Comparison of ENCODE assay signal across 11 cellular contexts in the genomic region with DNA sequence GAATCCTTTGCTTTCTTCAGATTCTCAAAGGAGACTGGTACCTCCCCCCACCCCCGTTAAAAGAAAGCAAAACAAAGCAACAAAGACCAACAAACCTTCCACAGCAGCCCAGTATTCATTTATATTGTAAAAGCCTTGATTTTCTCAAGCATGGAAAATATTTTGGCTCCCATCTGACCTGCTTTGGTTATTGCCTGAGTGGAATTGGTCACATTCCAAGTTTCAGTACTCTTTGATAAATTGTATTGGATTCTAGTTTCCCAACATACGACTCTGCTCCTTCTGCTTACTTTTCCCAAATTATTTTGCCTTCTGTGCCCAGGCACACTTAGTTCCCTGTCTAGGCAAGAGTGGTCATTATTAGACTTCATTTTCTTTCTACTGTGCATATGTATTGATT. TPM values are rescaled to one million over a fixed set of nuclear protein-coding genes. Genes with fewer than 3 reads are reported as not detected.
DNase-seq lines count a peak whose midpoint lies in the region; ATAC-seq, FAIRE-seq and TF ChIP-seq lines count a peak whose summit lies in the region.
"Had no signal": no experiment of that assay in that cellular context is flagged by ENCODE, and none has a peak within 500 bp of the region (broad histone marks: within the 10 kb centered on the region; RNA-seq: fewer than 3 reads in every experiment).

No MANE protein-coding gene starts in this region.

- no peaks in the 10 kb centered on the region for H3K9me3 ChIP-seq in mammary epithelial cell (replicated peaks; ENCODE audit: insufficient read depth, low read length)
- no peaks in the 10 kb centered on the region for H3K9me3 ChIP-seq in naive thymus-derived CD4-positive, alpha-beta T cell (ENCODE audit: control insufficient read depth in 2 of 3, low read length in 3 of 3)
- no peaks in the 10 kb centered on the region for H3K9me3 ChIP-seq in upper lobe of left lung
- H3K9me3 ChIP-seq: gastroesophageal sphincter had no signal

- intact Hi-C loops in mammary epithelial cell (cut with micrococcal nuclease), result loop anchor here (10.0 kb wide), 1 partner anchor 379 kb away; no protein-coding TSS in a partner anchor
- intact Hi-C loops in naive thymus-derived CD4-positive, alpha-beta T cell (cut with micrococcal nuclease), result loop anchor here in 1 of 2 donors (5.0 kb wide), 1 partner anchor 121 kb away; no protein-coding TSS in a partner anchor

- peaks cover 0 to 4% (median 0%) of the 10 kb centered on the region in 11 donors for H3K9me3 Mint-ChIP-seq in naive thymus-derived CD4-positive, alpha-beta T cell

- CTCF ChIA-PET in mammary epithelial cell (lab: Charles Lee; ENCODE audit: low non-redundant PET), result no interaction called here
- CTCF ChIA-PET in naive thymus-derived CD4-positive, alpha-beta T cell (lab: Charles Lee), result no interaction called here

- no peak overlapping the region for H3K9ac ChIP-seq in KMS-11
- peak overlapping the region; percentile 88 for H3K9ac ChIP-seq in mammary epithelial cell (ENCODE audit: insufficient read depth, low read length)

- TF ChIP-seq POLR2A in upper lobe of left lung (IDR thresholded peaks at IDR 0.05), result no peak

- TF ChIP-seq CTCF in AG10803 (conservative IDR thresholded peaks at IDR 0.05; ENCODE audit: low read length), result no peak
- TF ChIP-seq CTCF in KMS-11 (conservative IDR thresholded peaks at IDR 0.05; ENCODE audit: low read depth, low read length), result no peak
- TF ChIP-seq CTCF in mammary epithelial cell (conservative IDR thresholded peaks at IDR 0.05 in 1 of 2, IDR thresholded peaks at IDR 0.05 in 1 of 2; ENCODE audit: extremely low read depth in 1 of 2, insufficient read depth in 1 of 2, low read depth in 1 of 2, low read length in 2 of 2), result no peak
- TF ChIP-seq CTCF in upper lobe of left lung (IDR thresholded peaks at IDR 0.05), result no peak

- FAIRE-seq in GM19239 (lab: Jason Lieb, UNC), result no peak

- dilution Hi-C loops in mammary epithelial cell (cut with HindIII; ENCODE audit: low sequenced_read_pairs), result no loop called here

- DNase-seq in AG10803 (ENCODE audit: low read depth) (peak; percentile 45), mammary epithelial cell (no peak), upper lobe of left lung (no peak), DMS79 (lab: John Stamatoyannopoulos, UW) (no peak), GM19239 (ENCODE audit: insufficient read length, low spot score) (no peak)
- DNase-seq in naive thymus-derived CD4-positive, alpha-beta T cell, result no peak
- DNase-seq: NCI-H2081 had no signal

- no TSS peak for BruUV-seq in mammary epithelial cell (replicated peaks; lab: Mats Ljungman, UMichigan)

- H3K27ac Mint-ChIP-seq in naive thymus-derived CD4-positive, alpha-beta T cell, result peak overlapping the region in 6 of 9 donors; percentile 8 to 93 (median 58)

- H2AFZ ChIP-seq in KMS-11 (ENCODE audit: low read depth) (no peak overlapping the region), mammary epithelial cell (ENCODE audit: low read depth, low read length) (no peak overlapping the region)

- H3K36me3 Mint-ChIP-seq in naive thymus-derived CD4-positive, alpha-beta T cell, result peaks cover 0 to 10% (median 0%) of the 10 kb centered on the region in 5 donors

- no peaks in the 10 kb centered on the region for H3K27me3 ChIP-seq in KMS-11 (ENCODE audit: insufficient read depth, low read depth)
- no peaks in the 10 kb centered on the region for H3K27me3 ChIP-seq in mammary epithelial cell (ENCODE audit: insufficient read depth, low read length)
- H3K27me3 ChIP-seq in naive thymus-derived CD4-positive, alpha-beta T cell (ENCODE audit: control insufficient read depth in 2 of 2, insufficient read depth in 2 of 2, low read length in 2 of 2), result no peaks in the 10 kb centered on the region
- H3K27me3 ChIP-seq in upper lobe of left lung, result no peaks in the 10 kb centered on the region
- H3K27me3 ChIP-seq: gastroesophageal sphincter had no signal

- peaks cover 35 to 64% (median 56%) of the 10 kb centered on the region in 7 donors for H3K4me1 Mint-ChIP-seq in naive thymus-derived CD4-positive, alpha-beta T cell

- H3K4me1 ChIP-seq in KMS-11 (ENCODE audit: low read depth, poor library complexity, severe bottlenecking) (peaks cover 13% of the 10 kb centered on the region), mammary epithelial cell (ENCODE audit: insufficient read depth, low read length) (peaks cover 25% of the 10 kb centered on the region), upper lobe of left lung (peaks cover 21 to 51% (median 39%) of the 10 kb centered on the region in 4 donors)
- H3K4me1 ChIP-seq in naive thymus-derived CD4-positive, alpha-beta T cell (ENCODE audit: control insufficient read depth in 2 of 2, insufficient read depth in 2 of 2, low read length in 2 of 2), result peaks cover 25 to 27% of the 10 kb centered on the region in 2 donors

- H3K4me3 ChIP-seq in AG10803 (ENCODE audit: low read length) (peak overlapping the region; percentile 23; the same call in 1 of the 2 replicates), KMS-11 (IDR thresholded peaks at IDR 0.05; ENCODE audit: insufficient read depth, low read depth, low read length) (no peak overlapping the region), mammary epithelial cell (replicated peaks in 1 of 3; ENCODE audit: insufficient read depth in 1 of 3, low read depth in 2 of 3, low read length in 3 of 3) (peak overlapping the region; percentile 21 to 84 (median 76)), upper lobe of left lung (peak overlapping the region in 1 of 4 donors; percentile 96)
- H3K4me3 ChIP-seq in naive thymus-derived CD4-positive, alpha-beta T cell (ENCODE audit: low read length), result no peak overlapping the region

- 0% methylated on average over 2 of the region's 2 CpGs for WGBS in mammary epithelial cell (ENCODE audit: low coverage, missing lambda C conversion rate)
- 42 to 44% methylated on average over 2 of the region's 2 CpGs for WGBS in upper lobe of left lung, 2 donors

- in situ Hi-C loops in mammary epithelial cell (cut with MboI; ENCODE audit: low sequenced_read_pairs in 2 of 2), result no loop called here

- H3K4me3 Mint-ChIP-seq in naive thymus-derived CD4-positive, alpha-beta T cell, result peak overlapping the region; percentile 51 to 100 (median 96)

- H3K27ac ChIP-seq in KMS-11 (no peak overlapping the region), mammary epithelial cell (ENCODE audit: insufficient read depth, low read depth, low read length) (peak overlapping the region; percentile 45), upper lobe of left lung (no peak overlapping the region)
- peak overlapping the region; percentile 78 for H3K27ac ChIP-seq in naive thymus-derived CD4-positive, alpha-beta T cell (ENCODE audit: low read depth, low read length)

- H3K36me3 ChIP-seq in KMS-11 (ENCODE audit: insufficient read depth) (no peaks in the 10 kb centered on the region), mammary epithelial cell (ENCODE audit: insufficient read depth, low read length) (no peaks in the 10 kb centered on the region), upper lobe of left lung (no peaks in the 10 kb centered on the region)
- H3K36me3 ChIP-seq in naive thymus-derived CD4-positive, alpha-beta T cell (ENCODE audit: control insufficient read depth in 2 of 3, insufficient read depth in 3 of 3, low read length in 3 of 3), result no peaks in the 10 kb centered on the region
- H3K36me3 ChIP-seq: gastroesophageal sphincter had no signal

- POLR2A ChIA-PET in naive thymus-derived CD4-positive, alpha-beta T cell (lab: Charles Lee), result no interaction called here

- TF ChIP-seq EP300 in upper lobe of left lung (IDR thresholded peaks at IDR 0.05), result no peak

- H3K27me3 Mint-ChIP-seq in naive thymus-derived CD4-positive, alpha-beta T cell, result no peaks in the 10 kb centered on the region

- ATAC-seq in naive thymus-derived CD4-positive, alpha-beta T cell, result no peak
- ATAC-seq in HG03045 (IDR thresholded peaks at IDR 0.05; ENCODE audit: unreplicated experiment) (no peak), upper lobe of left lung (ENCODE audit: low FRiP score in 2 of 2) (no peak)
- ATAC-seq: gastroesophageal sphincter had no signal

- H4K20me1 ChIP-seq in KMS-11 (ENCODE audit: insufficient read depth) (no peaks in the 10 kb centered on the region), mammary epithelial cell (ENCODE audit: insufficient read depth, low read length) (no peaks in the 10 kb centered on the region)

- H3K4me2 ChIP-seq in KMS-11 (peak overlapping the region; percentile 87), mammary epithelial cell (ENCODE audit: insufficient read depth, low read depth, low read length) (peak overlapping the region; percentile 90)

- peaks cover 52% of the 10 kb centered on the region for H3K79me2 ChIP-seq in KMS-11 (ENCODE audit: insufficient read depth, low read depth)
- H3K79me2 ChIP-seq in mammary epithelial cell (ENCODE audit: insufficient read depth, low read length), result peaks cover 69% of the 10 kb centered on the region

RNA-seq across cellular contexts. Expression of a gene that starts 1.3 kb away (rescaled TPM):
- total RNA-seq in mammary epithelial cell, result under 1 TPM; 0.47 to 0.50 TPM
- polyA plus RNA-seq in mammary epithelial cell, result 0.42 TPM
- polyA minus RNA-seq in mammary epithelial cell, result 4.2 TPM
- under 1 TPM in 2 of 5 experiments, not detected in 3; 0.08 to 0.81 TPM for total RNA-seq in naive thymus-derived CD4-positive, alpha-beta T cell
- polyA plus RNA-seq in naive thymus-derived CD4-positive, alpha-beta T cell, result not detected
- under 1 TPM in 4 of 6 donors, not detected in 2; 0.15 to 0.33 (median 0.21) TPM for total RNA-seq in upper lobe of left lung
- total RNA-seq: gastroesophageal sphincter, pulmonary artery endothelial cell had no signal

RNA-seq across cellular contexts. Expression of a gene that starts 2.0 kb away (rescaled TPM):
- 10 to 100 TPM; 62.8 to 72.8 TPM for total RNA-seq in mammary epithelial cell
- 33.7 TPM for polyA plus RNA-seq in mammary epithelial cell
- 85.5 TPM for polyA minus RNA-seq in mammary epithelial cell
- 100 to 1,000 TPM in 2 of 5 experiments, 10 to 100 TPM in 3; 62.3 to 124 (median 83.0) TPM for total RNA-seq in naive thymus-derived CD4-positive, alpha-beta T cell
- polyA plus RNA-seq in naive thymus-derived CD4-positive, alpha-beta T cell, result 10 to 100 TPM; 37.8 to 51.1 TPM
- total RNA-seq in upper lobe of left lung, result 100 to 1,000 TPM in 1 of 6 donors, 10 to 100 TPM in 5; 47.9 to 104 (median 57.8) TPM

Comparison
In these comparisons a context has a peak if more than half of its experiments do, and no peak if none do; other contexts are left out.
1. H3K4me3 ChIP-seq: peak in AG10803 (single experiment) and mammary epithelial cell (3 of 3); none in KMS-11 (single experiment) and naive thymus-derived CD4-positive, alpha-beta T cell (single experiment).
2. H3K27ac ChIP-seq: peak in mammary epithelial cell (single experiment) and naive thymus-derived CD4-positive, alpha-beta T cell (single experiment); none in KMS-11 (single experiment) and upper lobe of left lung (0 of 4).